In genomic region chr5:69217154-69217731, GRCh38 we compare ENCODE assay signal across 8 cellular contexts. TPM values are rescaled to one million over a fixed set of nuclear protein-coding genes. Genes with fewer than 3 reads are reported as not detected.
DNase-seq lines count a peak whose midpoint lies in the region; ATAC-seq, FAIRE-seq and TF ChIP-seq lines count a peak whose summit lies in the region.

No MANE protein-coding gene starts in this region.

- no peak for TF ChIP-seq CTCF in gastroesophageal sphincter (IDR thresholded peaks at IDR 0.05)

- H3K9me3 ChIP-seq in CD8-positive, alpha-beta memory T cell (ENCODE audit: low read length), result no peaks in the 10 kb centered on the region
- peaks cover 5% of the 10 kb centered on the region; the same call in 1 of the 2 replicates for H3K9me3 ChIP-seq in HUES64 (ENCODE audit: insufficient read depth, low read depth, low read length)
- H3K9me3 ChIP-seq in gastroesophageal sphincter, result no peaks in the 10 kb centered on the region
- H3K9me3 ChIP-seq in small intestine (ENCODE audit: control insufficient read depth, low read depth), result no peaks in the 10 kb centered on the region

- 35% methylated on average over 14 of the region's 15 CpGs for WGBS in HUES64
- 9 to 41% methylated on average over 8 to 13 of the region's 15 CpGs for WGBS in gastroesophageal sphincter (ENCODE audit: low coverage in 1 of 2), 2 donors
- 4 to 13% (median 11%) methylated on average over 11 to 15 of the region's 15 CpGs for WGBS in small intestine, 3 donors

- CTCF ChIA-PET in CD8-positive, alpha-beta memory T cell (lab: Charles Lee), result interaction anchor here (1.0 kb wide), 1 partner anchor 116 kb away, joined by 3 read pairs; no protein-coding TSS in a partner anchor

- peak overlapping the region; percentile 97 for H3K27ac ChIP-seq in CD8-positive, alpha-beta memory T cell (ENCODE audit: low read depth, low read length)
- H3K27ac ChIP-seq in HUES64 (ENCODE audit: low read depth, low read length), result peak overlapping the region; percentile 85
- H3K27ac ChIP-seq in gastroesophageal sphincter, result peak overlapping the region; percentile 43 to 95 (median 92)
- H3K27ac ChIP-seq in small intestine (ENCODE audit: low read depth in 1 of 2, low read length in 1 of 2), result peak overlapping the region; percentile 85 to 95

- H3K27me3 ChIP-seq in CD8-positive, alpha-beta memory T cell (ENCODE audit: insufficient read depth, low read length, poor library complexity, severe bottlenecking), result no peaks in the 10 kb centered on the region
- H3K27me3 ChIP-seq in HUES64 (ENCODE audit: insufficient read depth, low read length) (no peaks in the 10 kb centered on the region), gastroesophageal sphincter (no peaks in the 10 kb centered on the region), small intestine (ENCODE audit: control insufficient read depth in 2 of 2, insufficient read depth in 2 of 2, low read length in 2 of 2) (no peaks in the 10 kb centered on the region)

- H3K4me1 ChIP-seq in CD8-positive, alpha-beta memory T cell (ENCODE audit: insufficient read depth, low read length), result peaks cover 12% of the 10 kb centered on the region
- peaks cover 8% of the 10 kb centered on the region for H3K4me1 ChIP-seq in HUES64 (ENCODE audit: insufficient read depth, low read length)
- peaks cover 0 to 16% (median 8%) of the 10 kb centered on the region in 3 donors for H3K4me1 ChIP-seq in gastroesophageal sphincter
- peaks cover 0 to 2% of the 10 kb centered on the region in 2 donors for H3K4me1 ChIP-seq in small intestine (ENCODE audit: control insufficient read depth in 2 of 2, insufficient read depth in 1 of 2, low read depth in 1 of 2, low read length in 1 of 2)

- ATAC-seq in gastroesophageal sphincter (no peak), GM18519 (IDR thresholded peaks at IDR 0.05; ENCODE audit: low FRiP score, unreplicated experiment) (no peak)

- POLR2A ChIA-PET in CD8-positive, alpha-beta memory T cell (lab: Charles Lee), result interaction anchor here (0.7 to 2.3 kb wide), 3 partner anchors 18 to 115 kb away, joined by 3 to 16 read pairs (median 3); partner anchors contain the start of genes CCDC125 and CDK7

- H3K4me3 Mint-ChIP-seq in CD8-positive, alpha-beta memory T cell, result peak overlapping the region; percentile 94 to 99 (median 99)

- peaks cover 21 to 42% (median 29%) of the 10 kb centered on the region in 3 donors for H3K4me1 Mint-ChIP-seq in CD8-positive, alpha-beta memory T cell

- intact Hi-C loops in posterior vena cava (cut with DNase I), result no loop called here

- H3K4me3 ChIP-seq in CD8-positive, alpha-beta memory T cell (ENCODE audit: low read length), result peak overlapping the region; percentile 98
- H3K4me3 ChIP-seq in HUES64 (ENCODE audit: low read length), result peak overlapping the region; percentile 87
- peak overlapping the region; percentile 56 to 77 for H3K4me3 ChIP-seq in gastroesophageal sphincter
- peak overlapping the region; percentile 47 to 63 for H3K4me3 ChIP-seq in small intestine (ENCODE audit: low read depth in 1 of 2, low read length in 2 of 2)

- FAIRE-seq in small intestine (lab: Jason Lieb, UNC), result no peak

- no peaks in the 10 kb centered on the region for H3K36me3 ChIP-seq in CD8-positive, alpha-beta memory T cell (ENCODE audit: insufficient read depth, low read length)
- H3K36me3 ChIP-seq in HUES64 (ENCODE audit: insufficient read depth, low read length) (peaks cover 19% of the 10 kb centered on the region; the same call in 1 of the 2 replicates), gastroesophageal sphincter (no peaks in the 10 kb centered on the region), small intestine (ENCODE audit: control insufficient read depth in 2 of 2, insufficient read depth in 2 of 2, low read length in 2 of 2) (no peaks in the 10 kb centered on the region)

- TF ChIP-seq POLR2A in gastroesophageal sphincter (IDR thresholded peaks at IDR 0.05), result no peak

- no peaks in the 10 kb centered on the region for H3K27me3 Mint-ChIP-seq in CD8-positive, alpha-beta memory T cell

- peak in 2 of 5 donors; percentile 97 to 98 for DNase-seq in CD8-positive, alpha-beta memory T cell
- DNase-seq in activated T-cell treated with anti-CD3 and anti-CD28 coated beads for 24 hours (ENCODE audit: low read depth) (peak; percentile 91), small intestine (peak; percentile 20), posterior vena cava (ENCODE audit: low spot score) (no peak), GOT3 (lab: John Stamatoyannopoulos, UW) (no peak)

- H3K9ac ChIP-seq in HUES64 (ENCODE audit: low read depth, low read length), result peak overlapping the region; percentile 51; the same call in 1 of the 2 replicates

- H3K27ac Mint-ChIP-seq in CD8-positive, alpha-beta memory T cell, result peak overlapping the region; percentile 93 to 100 (median 98)

- no peaks in the 10 kb centered on the region for H3K9me3 Mint-ChIP-seq in CD8-positive, alpha-beta memory T cell

- H3K36me3 Mint-ChIP-seq in CD8-positive, alpha-beta memory T cell, result peaks cover 0 to 14% (median 0%) of the 10 kb centered on the region in 3 donors

- no peak for TF ChIP-seq EP300 in gastroesophageal sphincter (IDR thresholded peaks at IDR 0.05)

RNA-seq across cellular contexts. Expression of gene CDK7, which starts 17.4 kb away (rescaled TPM):
- total RNA-seq in CD8-positive, alpha-beta memory T cell, result 10 to 100 TPM; 40.8 to 44.8 TPM
- polyA plus RNA-seq in CD8-positive, alpha-beta memory T cell, result 23.8 TPM
- polyA plus RNA-seq in HUES64 (2013, experiment 1 of 2), result 39.2 TPM
- polyA plus RNA-seq in HUES64 (2013, experiment 2 of 2), result 39.9 TPM
- total RNA-seq in gastroesophageal sphincter (10 to 100 TPM; 14.7 to 26.3 (median 22.5) TPM), posterior vena cava (10 to 100 TPM; 14.6 to 19.5 TPM)
- polyA plus RNA-seq in small intestine, result 10 to 100 TPM; 19.7 to 22.8 (median 21.3) TPM

RNA-seq across cellular contexts. Expression of gene CENPH, which starts 27.9 kb away (rescaled TPM):
- 10 to 100 TPM; 49.6 to 51.2 TPM for total RNA-seq in CD8-positive, alpha-beta memory T cell
- polyA plus RNA-seq in CD8-positive, alpha-beta memory T cell, result 8.5 TPM
- 77.2 TPM for polyA plus RNA-seq in HUES64 (2013, experiment 1 of 2)
- polyA plus RNA-seq in HUES64 (2013, experiment 2 of 2), result 107 TPM
- 1 to 10 TPM in 2 of 4 donors, under 1 TPM in 1, not detected in 1; 0.81 to 5.0 (median 1.5) TPM for total RNA-seq in gastroesophageal sphincter
- polyA plus RNA-seq in small intestine, result 10 to 100 TPM in 1 of 3 donors, 1 to 10 TPM in 2; 2.5 to 13.0 (median 4.6) TPM
- total RNA-seq in posterior vena cava, result 1 to 10 TPM; 1.9 to 3.0 TPM

RNA-seq across cellular contexts. Expression of gene CCNB1, which starts 50.3 kb away (rescaled TPM):
- 100 to 1,000 TPM; 110 to 120 TPM for total RNA-seq in CD8-positive, alpha-beta memory T cell
- polyA plus RNA-seq in CD8-positive, alpha-beta memory T cell, result 2.1 TPM
- 250 TPM for polyA plus RNA-seq in HUES64 (2013, experiment 1 of 2)
- 280 TPM for polyA plus RNA-seq in HUES64 (2013, experiment 2 of 2)
- total RNA-seq in gastroesophageal sphincter (1 to 10 TPM; 3.0 to 5.8 (median 4.1) TPM), posterior vena cava (1 to 10 TPM; 2.4 to 2.7 TPM)
- 10 to 100 TPM in 1 of 3 donors, 1 to 10 TPM in 2; 5.1 to 82.4 (median 8.5) TPM for polyA plus RNA-seq in small intestine

Comparison
In these comparisons a context has a peak if more than half of its experiments do, and no peak if none do; other contexts are left out.
1. DNase-seq: peak in activated T-cell treated with anti-CD3 and anti-CD28 coated beads for 24 hours (single experiment) and small intestine (single experiment); none in posterior vena cava (single experiment) and GOT3 (single experiment).
2. RNA of gene CENPH, which starts 27.9 kb away (total RNA-seq): 49.6 to 51.2 TPM in CD8-positive, alpha-beta memory T cell; 1.9 to 3.0 TPM in posterior vena cava and 0.81 to 5.0 TPM in gastroesophageal sphincter; every median in the first group is over 4 times any median in the second.
3. RNA of gene CCNB1, which starts 50.3 kb away (total RNA-seq): 110 to 120 TPM in CD8-positive, alpha-beta memory T cell; 3.0 to 5.8 TPM in gastroesophageal sphincter and 2.4 to 2.7 TPM in posterior vena cava; every median in the first group is over 10 times any median in the second.
4. Peak in every context shown above with its lines, with median percentiles within 50 percentile points of each other: H3K27ac ChIP-seq and H3K4me3 ChIP-seq.